Comparison of ENCODE assay signal across 13 cellular contexts in the genomic region with DNA sequence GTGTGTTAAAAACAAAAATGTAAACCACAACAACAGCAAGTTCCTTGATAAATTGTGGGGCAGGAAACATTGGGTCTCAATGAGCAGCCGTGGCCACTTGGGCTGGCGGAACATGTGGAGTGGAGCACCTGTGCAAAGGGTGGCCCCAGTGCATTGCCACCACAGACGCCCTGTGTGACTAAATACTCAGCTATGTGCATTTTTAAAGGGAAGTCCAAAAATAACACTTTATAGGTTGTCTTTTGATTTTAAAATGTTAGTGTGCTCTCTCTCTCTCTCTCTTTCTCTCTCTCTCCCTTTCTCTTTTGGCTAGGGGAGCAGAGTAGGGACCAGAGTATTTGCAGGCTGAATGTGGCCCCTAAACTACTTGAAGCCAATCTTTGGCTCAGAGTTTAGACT.
DNase-seq lines count a peak whose midpoint lies in the region; FAIRE-seq and TF ChIP-seq lines count a peak whose summit lies in the region.
"Had no signal": no experiment of that assay in that cellular context is flagged by ENCODE, and none has a peak within 500 bp of the region (broad histone marks: within the 10 kb centered on the region; RNA-seq: fewer than 3 reads in every experiment).

No MANE protein-coding gene starts in this region.

- peak; percentile 28 for FAIRE-seq in HTR-8/SVneo (lab: Jason Lieb, UNC)

- peaks cover 82% of the 10 kb centered on the region for H3K4me1 Mint-ChIP-seq in activated naive CD4-positive, alpha-beta T cell treated with anti-CD3 and anti-CD28 coated beads, Interleukin-2, amount 10 ng/mL, durations not matched to agents 7 days and 5 days
- peaks cover 69% of the 10 kb centered on the region for H3K4me1 Mint-ChIP-seq in activated naive CD8-positive, alpha-beta T cell (ENCODE audit: low read depth)

- peaks cover 25% of the 10 kb centered on the region for H3K9me3 Mint-ChIP-seq in activated naive CD4-positive, alpha-beta T cell treated with anti-CD3 and anti-CD28 coated beads, Interleukin-2, amount 10 ng/mL, durations not matched to agents 7 days and 5 days
- no peaks in the 10 kb centered on the region for H3K9me3 Mint-ChIP-seq in activated naive CD8-positive, alpha-beta T cell (ENCODE audit: low read depth)

- H3K27ac Mint-ChIP-seq in activated naive CD4-positive, alpha-beta T cell treated with anti-CD3 and anti-CD28 coated beads, Interleukin-2, amount 10 ng/mL, durations not matched to agents 7 days and 5 days = peak overlapping the region; percentile 65
- peak overlapping the region; percentile 59 for H3K27ac Mint-ChIP-seq in activated naive CD8-positive, alpha-beta T cell

- H3K4me3 ChIP-seq in thymus (ENCODE audit: low read length) (no peak overlapping the region), tibial nerve (no peak overlapping the region)
- H3K4me3 ChIP-seq: heart left ventricle, right atrium auricular region, uterus had no signal

- H3K36me3 ChIP-seq in thymus (ENCODE audit: control insufficient read depth, insufficient read depth) (no peaks in the 10 kb centered on the region), tibial nerve (no peaks in the 10 kb centered on the region)
- H3K36me3 ChIP-seq: heart left ventricle, right atrium auricular region, uterus had no signal

- no peak for DNase-seq in activated naive CD4-positive, alpha-beta T cell treated with anti-CD3 and anti-CD28 coated beads, Interleukin-2, amount 10 ng/mL, durations not matched to agents 7 days and 5 days
- DNase-seq in activated naive CD4-positive, alpha-beta T cell treated with anti-CD3 and anti-CD28 coated beads, Interleukin-2, amount 50 U/mL, for 16 hours = no peak
- DNase-seq in HTR-8/SVneo (ENCODE audit: insufficient read length, low spot score) = no peak
- no peak for DNase-seq in HT-29 (ENCODE audit: low spot score)
- DNase-seq in tibial nerve (ENCODE audit: low spot score in 2 of 2) = no peak
- no peak for DNase-seq in activated CD4-positive, alpha-beta T cell treated with anti-CD3 and anti-CD28 coated beads for 1 hour
- DNase-seq: activated CD4-positive, alpha-beta T cell treated with anti-CD3 and anti-CD28 coated beads, Interleukin-2, amount 50 U/mL, for 1 hour; heart left ventricle; KG1; uterus had no signal

- WGBS in thymus = 46% methylated on average over 3 of the region's 3 CpGs
- 68 to 69% methylated on average over 3 of the region's 3 CpGs for WGBS in tibial nerve, 2 donors

- CTCF ChIA-PET in activated naive CD4-positive, alpha-beta T cell treated with anti-CD3 and anti-CD28 coated beads, Interleukin-2, amount 10 ng/mL, durations not matched to agents 7 days and 5 days (lab: Charles Lee) = interaction anchor here (0.9 kb wide), 1 partner anchor 80 kb away, joined by 3 read pairs; no protein-coding TSS in a partner anchor

- H3K9me3 ChIP-seq in thymus (ENCODE audit: control insufficient read depth) (no peaks in the 10 kb centered on the region), tibial nerve (no peaks in the 10 kb centered on the region)
- H3K9me3 ChIP-seq: heart left ventricle, right atrium auricular region, uterus had no signal

- TF ChIP-seq CTCF in tibial nerve (IDR thresholded peaks at IDR 0.05) = no peak

- H3K4me3 Mint-ChIP-seq in activated naive CD4-positive, alpha-beta T cell treated with anti-CD3 and anti-CD28 coated beads, Interleukin-2, amount 10 ng/mL, durations not matched to agents 7 days and 5 days = no peak overlapping the region
- H3K4me3 Mint-ChIP-seq in activated naive CD8-positive, alpha-beta T cell = no peak overlapping the region

- H3K36me3 Mint-ChIP-seq in activated naive CD4-positive, alpha-beta T cell treated with anti-CD3 and anti-CD28 coated beads, Interleukin-2, amount 10 ng/mL, durations not matched to agents 7 days and 5 days = peaks cover 21% of the 10 kb centered on the region
- H3K36me3 Mint-ChIP-seq in activated naive CD8-positive, alpha-beta T cell = peaks cover 2% of the 10 kb centered on the region

- TF ChIP-seq POLR2A in tibial nerve (IDR thresholded peaks at IDR 0.05) = no peak

- H3K27ac ChIP-seq in thymus (ENCODE audit: low read depth) (peak overlapping the region; percentile 15), tibial nerve (peak overlapping the region in 1 of 4 donors; percentile 4)
- H3K27ac ChIP-seq: right atrium auricular region, uterus had no signal

- H3K4me1 ChIP-seq in thymus (ENCODE audit: control insufficient read depth, insufficient read depth, low read length) = peaks cover 5% of the 10 kb centered on the region
- H3K4me1 ChIP-seq in tibial nerve = peaks cover 0 to 26% (median 15%) of the 10 kb centered on the region in 4 donors

- no peak for TF ChIP-seq EP300 in tibial nerve (IDR thresholded peaks at IDR 0.05)

- H3K27me3 ChIP-seq in thymus (ENCODE audit: control insufficient read depth, insufficient read depth) = no peaks in the 10 kb centered on the region
- H3K27me3 ChIP-seq in tibial nerve = no peaks in the 10 kb centered on the region
- H3K27me3 ChIP-seq: heart left ventricle, right atrium auricular region, uterus had no signal

- no peaks in the 10 kb centered on the region for H3K27me3 Mint-ChIP-seq in activated naive CD4-positive, alpha-beta T cell treated with anti-CD3 and anti-CD28 coated beads, Interleukin-2, amount 10 ng/mL, durations not matched to agents 7 days and 5 days
- H3K27me3 Mint-ChIP-seq in activated naive CD8-positive, alpha-beta T cell = no peaks in the 10 kb centered on the region
